ENCODE assay signal across 28 cellular contexts in genomic region chr5:159993194-159993593, GRCh38.
"Had no signal": no experiment of that assay in that cellular context is flagged by ENCODE, and none has a peak within 500 bp of the region (broad histone marks: within the 10 kb centered on the region; RNA-seq: fewer than 3 reads in every experiment).

No MANE protein-coding gene starts in this region.

- H3K27ac Mint-ChIP-seq: mesothelial cell of epicardium, naive B cell had no signal

- H3K4me3 Mint-ChIP-seq: mesothelial cell of epicardium, naive B cell had no signal

- H3K36me3 ChIP-seq: esophagus squamous epithelium, gastrocnemius medialis, heart right ventricle, left lung, lower lobe of right lung had no signal

- H3K4me3 ChIP-seq: coronary artery, dorsolateral prefrontal cortex, esophagus squamous epithelium, gastrocnemius medialis, heart right ventricle, left lung, lower lobe of right lung, mucosa of descending colon had no signal

- ATAC-seq: esophagus mucosa, gastrocnemius medialis, heart right ventricle, left cardiac atrium, left lung, left ventricle myocardium superior, lower lobe of right lung, mucosa of descending colon had no signal

- H3K4me1 ChIP-seq: esophagus squamous epithelium, gastrocnemius medialis, heart right ventricle, left lung, lower lobe of right lung had no signal

- H3K36me3 Mint-ChIP-seq: mesothelial cell of epicardium had no signal

- FAIRE-seq: colon, endometrium, islet of Langerhans, keratinocyte had no signal

- H3K4me1 Mint-ChIP-seq: mesothelial cell of epicardium, naive B cell had no signal

- DNase-seq: dermis blood vessel endothelial cell; dorsolateral prefrontal cortex; effector CD4-positive, alpha-beta T cell; effector memory CD4-positive, alpha-beta T cell; erythroblast; esophagus squamous epithelium; foreskin fibroblast; foreskin melanocyte; gastrocnemius medialis; glutamatergic neuron; head of caudate nucleus; heart right ventricle; hippocampal formation; left cardiac atrium; left lung; left ventricle myocardium superior; lower lobe of right lung; mesenchymal stem cell; mucosa of descending colon; naive B cell had no signal

- H3K9me3 ChIP-seq: gastrocnemius medialis had no signal

- H3K27ac ChIP-seq: coronary artery, dorsolateral prefrontal cortex, epithelial cell of prostate, esophagus squamous epithelium, gastrocnemius medialis, heart right ventricle, left lung, lower lobe of right lung had no signal
